Comparison of ENCODE assay signal across 8 cellular contexts in genomic region chr2:11743846-11744553, GRCh38. TPM values are rescaled to one million over a fixed set of nuclear protein-coding genes. Genes with fewer than 3 reads are reported as not detected.
DNase-seq lines count a peak whose midpoint lies in the region; ATAC-seq and TF ChIP-seq lines count a peak whose summit lies in the region.

No MANE protein-coding gene starts in this region.

- peak overlapping the region; percentile 35 for H3K4me3 ChIP-seq in choroid plexus epithelial cell (ENCODE audit: low read depth, low read length)

- peaks cover 54% of the 10 kb centered on the region for H3K4me1 Mint-ChIP-seq in activated CD4-positive, alpha-beta T cell treated with anti-CD3 and anti-CD28 coated beads for 36 hours

- no peaks in the 10 kb centered on the region for H3K36me3 Mint-ChIP-seq in activated CD4-positive, alpha-beta T cell treated with anti-CD3 and anti-CD28 coated beads for 36 hours (ENCODE audit: low read depth)

- peak in 12 of 14 donors; percentile 42 to 93 (median 74) for DNase-seq in C1 segment of cervical spinal cord (lab: John Stamatoyannopoulos, UW)
- DNase-seq in NCI-H524 treated with DMSO at 0.1 percent for 48 hours (lab: John Stamatoyannopoulos, UW) = peak; percentile 70
- DNase-seq in activated CD4-positive, alpha-beta T cell treated with anti-CD3 and anti-CD28 coated beads for 36 hours = peak; percentile 90
- peak; percentile 100 for DNase-seq in choroid plexus epithelial cell (ENCODE audit: low read depth)
- peak; percentile 92 for DNase-seq in left lobe of liver (ENCODE audit: low spot score)
- peak; percentile 79 to 83 for DNase-seq in stimulated activated CD4-positive, alpha-beta T cell treated with anti-CD3 and anti-CD28 coated beads, Interleukin-2, amount 100 ng/mL, for 24 hours

- CTCF ChIA-PET in activated CD4-positive, alpha-beta T cell treated with anti-CD3 and anti-CD28 coated beads for 36 hours (lab: Charles Lee) = interaction anchor here (0.8 to 3.3 kb wide), 12 partner anchors 8 to 54 kb away, joined by 3 to 31 read pairs (median 4); no protein-coding TSS in a partner anchor

- no peaks in the 10 kb centered on the region for H3K9me3 Mint-ChIP-seq in activated CD4-positive, alpha-beta T cell treated with anti-CD3 and anti-CD28 coated beads for 36 hours (ENCODE audit: low read depth)

- H3K4me3 Mint-ChIP-seq in activated CD4-positive, alpha-beta T cell treated with anti-CD3 and anti-CD28 coated beads for 36 hours = peak overlapping the region; percentile 34

- peak; percentile 52 for ATAC-seq in GM19395 (IDR thresholded peaks at IDR 0.05; ENCODE audit: unreplicated experiment)
- peak; percentile 36 for ATAC-seq in HG03469 (IDR thresholded peaks at IDR 0.05; ENCODE audit: unreplicated experiment)
- peak; percentile 83 for ATAC-seq in activated CD4-positive, alpha-beta T cell treated with anti-CD3 and anti-CD28 coated beads for 36 hours
- peak; percentile 78 for ATAC-seq in left lobe of liver

- intact Hi-C loops in activated CD4-positive, alpha-beta T cell treated with anti-CD3 and anti-CD28 coated beads for 36 hours (cut with DNase I, micrococcal nuclease) = loop anchor here (1.0 to 5.0 kb wide), 4 partner anchors 10 to 1297 kb away; partner anchors contain the start of gene ODC1 (in 1 of the 2)

- no peak for TF ChIP-seq CTCF in choroid plexus epithelial cell (conservative IDR thresholded peaks at IDR 0.05; ENCODE audit: low read depth, low read length)

- peak overlapping the region; percentile 73 for H3K27ac Mint-ChIP-seq in activated CD4-positive, alpha-beta T cell treated with anti-CD3 and anti-CD28 coated beads for 36 hours

- POLR2A ChIA-PET in activated CD4-positive, alpha-beta T cell treated with anti-CD3 and anti-CD28 coated beads for 36 hours (lab: Charles Lee) = interaction anchor here (0.5 to 1.4 kb wide), 2 partner anchors 10 to 727 kb away, joined by 4 to 8 read pairs; no protein-coding TSS in a partner anchor

- H3K27me3 Mint-ChIP-seq in activated CD4-positive, alpha-beta T cell treated with anti-CD3 and anti-CD28 coated beads for 36 hours = no peaks in the 10 kb centered on the region

RNA-seq across cellular contexts. Expression of gene LPIN1, which starts 2.4 kb away (rescaled TPM):
- total RNA-seq in activated CD4-positive, alpha-beta T cell treated with anti-CD3 and anti-CD28 coated beads for 36 hours = 10 to 100 TPM; 40.6 to 42.9 TPM
- total RNA-seq in left lobe of liver = 20.7 TPM

Comparison
In these comparisons a context has a peak if more than half of its experiments do, and no peak if none do; other contexts are left out.
1. Peak in every context shown above with its lines: DNase-seq, ATAC-seq and H3K4me3 ChIP-seq.